11 cellular contexts compared by ENCODE assay signal in genomic region chr20:46558511-46558959, GRCh38. TPM values are rescaled to one million over a fixed set of nuclear protein-coding genes. Genes with fewer than 3 reads are reported as not detected.
DNase-seq lines count a peak whose midpoint lies in the region; ATAC-seq and TF ChIP-seq lines count a peak whose summit lies in the region.
"Had no signal": no experiment of that assay in that cellular context is flagged by ENCODE, and none has a peak within 500 bp of the region (broad histone marks: within the 10 kb centered on the region; RNA-seq: fewer than 3 reads in every experiment).

No MANE protein-coding gene starts in this region.

- no peak overlapping the region for H3K9ac ChIP-seq in smooth muscle cell (ENCODE audit: low read depth)

- H3K9me3 ChIP-seq in smooth muscle cell (replicated peaks; ENCODE audit: low read depth) = no peaks in the 10 kb centered on the region
- H3K9me3 ChIP-seq: ascending aorta had no signal

- H3K79me2 ChIP-seq in smooth muscle cell (ENCODE audit: low read depth) = no peaks in the 10 kb centered on the region

- H3K27me3 ChIP-seq in smooth muscle cell (ENCODE audit: low read depth) = no peaks in the 10 kb centered on the region
- H3K27me3 ChIP-seq: ascending aorta had no signal

- no peak overlapping the region for H3K4me2 ChIP-seq in smooth muscle cell

- CTCF ChIA-PET in RWPE1 (lab: Yijun Ruan, JAX) = interaction anchor here (0.5 to 1.7 kb wide), 5 partner anchors 24 to 787 kb away, joined by 3 to 6 read pairs (median 3); no protein-coding TSS in a partner anchor

- DNase-seq in NCI-H2107 (lab: John Stamatoyannopoulos, UW) = peak; percentile 2
- DNase-seq in NCI-H2107 treated with DMSO at 0.1 percent for 48 hours (lab: John Stamatoyannopoulos, UW; ENCODE audit: unreplicated experiment) = no peak
- peak; percentile 84 for DNase-seq in RWPE1 (ENCODE audit: low spot score)
- peak; percentile 76 for DNase-seq in fibroblast of pulmonary artery (ENCODE audit: low read depth)
- peak; percentile 36 for DNase-seq in stimulated activated CD4-positive, alpha-beta T cell treated with anti-CD3 and anti-CD28 coated beads, Interleukin-4, amount 100 ng/mL, for 1 hour
- DNase-seq in NAMALWA (ENCODE audit: low spot score) = no peak
- DNase-seq in smooth muscle cell (lab: John Stamatoyannopoulos, UW; ENCODE audit: unreplicated experiment) = no peak

- no peak for ATAC-seq in HG02938 (IDR thresholded peaks at IDR 0.05; ENCODE audit: unreplicated experiment)

- H3K36me3 ChIP-seq in smooth muscle cell (ENCODE audit: low read depth) = no peaks in the 10 kb centered on the region
- H3K36me3 ChIP-seq: ascending aorta had no signal

- POLR2A ChIA-PET in RWPE1 (lab: Yijun Ruan, JAX; ENCODE audit: low non-redundant PET) = no interaction called here

- H3K27ac ChIP-seq in RWPE1 = no peak overlapping the region
- H3K27ac ChIP-seq in smooth muscle cell (ENCODE audit: low read depth) = no peak overlapping the region
- H3K27ac ChIP-seq: C4-2B had no signal

- H3K4me3 ChIP-seq in fibroblast of pulmonary artery (replicated peaks; ENCODE audit: low read depth, low read length) = no peak overlapping the region
- no peak overlapping the region for H3K4me3 ChIP-seq in smooth muscle cell
- H3K4me3 ChIP-seq: ascending aorta had no signal

- TF ChIP-seq CTCF in RWPE1 (conservative IDR thresholded peaks at IDR 0.05; ENCODE audit: low read depth) (no peak), fibroblast of pulmonary artery (IDR thresholded peaks at IDR 0.05; ENCODE audit: low read length, missing control alignments) (no peak), smooth muscle cell (IDR thresholded peaks at IDR 0.05; ENCODE audit: borderline replicate concordance, insufficient read depth, poor library complexity, severe bottlenecking) (no peak)

- no peaks in the 10 kb centered on the region for H3F3A ChIP-seq in smooth muscle cell (ENCODE audit: low read depth)

- H4K20me1 ChIP-seq in smooth muscle cell (ENCODE audit: low read depth) = no peaks in the 10 kb centered on the region

- H3K4me1 ChIP-seq in smooth muscle cell (ENCODE audit: low read depth) = peaks cover 21% of the 10 kb centered on the region

- H2AFZ ChIP-seq in smooth muscle cell (ENCODE audit: low read depth) = no peak overlapping the region

- 46% methylated on average over 5 of the region's 5 CpGs for WGBS in smooth muscle cell (ENCODE audit: low lambda C conversion rate)

RNA-seq across cellular contexts. Expression of gene OCSTAMP, which starts 8.1 kb away (rescaled TPM):
- total RNA-seq in smooth muscle cell = not detected in 2 replicates
- polyA plus RNA-seq in smooth muscle cell = 0.11 TPM in 1 of 2 replicates, not detected in the other
- total RNA-seq: ascending aorta had no signal
- polyA plus RNA-seq: IgD-negative memory B cell had no signal

RNA-seq across cellular contexts. Expression of gene ZNF334, which starts 45.2 kb away (rescaled TPM):
- total RNA-seq in smooth muscle cell = 8.4 and 10.3 TPM in 2 replicates
- 3.7 and 7.4 TPM in 2 replicates for polyA plus RNA-seq in smooth muscle cell
- total RNA-seq: ascending aorta had no signal
- polyA plus RNA-seq: IgD-negative memory B cell had no signal

Comparison
In these comparisons a context has a peak if more than half of its experiments do, and no peak if none do; other contexts are left out.
1. DNase-seq: peak in NCI-H2107 (single experiment), RWPE1 (single experiment), fibroblast of pulmonary artery (single experiment) and stimulated activated CD4-positive, alpha-beta T cell treated with anti-CD3 and anti-CD28 coated beads, Interleukin-4, amount 100 ng/mL, for 1 hour (single experiment); none in NCI-H2107 treated with DMSO at 0.1 percent for 48 hours (single experiment), NAMALWA (single experiment) and smooth muscle cell (single experiment).